In genomic region chrX:151634937-151635336, GRCh38 we compare ENCODE assay signal across 23 cellular contexts.
"Had no signal": no experiment of that assay in that cellular context is flagged by ENCODE, and none has a peak within 500 bp of the region (broad histone marks: within the 10 kb centered on the region; RNA-seq: fewer than 3 reads in every experiment).

No MANE protein-coding gene starts in this region.

- DNase-seq: dermis blood vessel endothelial cell; dorsolateral prefrontal cortex; effector CD4-positive, alpha-beta T cell; effector memory CD4-positive, alpha-beta T cell; esophagus squamous epithelium; foreskin fibroblast; foreskin melanocyte; gastrocnemius medialis; glutamatergic neuron; head of caudate nucleus; heart right ventricle; hippocampal formation; left cardiac atrium; left lung; left ventricle myocardium superior; lower lobe of right lung; mesenchymal stem cell; mucosa of descending colon; naive B cell had no signal

- ATAC-seq: esophagus mucosa, gastrocnemius medialis, heart right ventricle, left cardiac atrium, left lung, left ventricle myocardium superior, lower lobe of right lung, mucosa of descending colon had no signal

- FAIRE-seq: endothelial cell of umbilical vein, keratinocyte had no signal

- H3K27me3 ChIP-seq: esophagus squamous epithelium, gastrocnemius medialis, left lung had no signal

- H3K36me3 ChIP-seq: esophagus squamous epithelium, gastrocnemius medialis, heart right ventricle, left lung, lower lobe of right lung had no signal

- H3K4me1 ChIP-seq: esophagus squamous epithelium, gastrocnemius medialis, heart right ventricle, left lung, lower lobe of right lung had no signal

- H3K27ac ChIP-seq: coronary artery, dorsolateral prefrontal cortex, esophagus squamous epithelium, gastrocnemius medialis, heart right ventricle, left lung, lower lobe of right lung had no signal

- H3K9me3 ChIP-seq: esophagus squamous epithelium, gastrocnemius medialis, heart right ventricle, left lung, lower lobe of right lung, mucosa of descending colon had no signal

- H3K4me3 ChIP-seq: coronary artery, dorsolateral prefrontal cortex, esophagus squamous epithelium, gastrocnemius medialis, heart right ventricle, left lung, lower lobe of right lung, mucosa of descending colon had no signal
